In genomic region chr18:57754577-57755330, GRCh38 we compare ENCODE assay signal across 17 cellular contexts. TPM values are rescaled to one million over a fixed set of nuclear protein-coding genes. Genes with fewer than 3 reads are reported as not detected.
DNase-seq lines count a peak whose midpoint lies in the region; ATAC-seq and TF ChIP-seq lines count a peak whose summit lies in the region.
"Had no signal": no experiment of that assay in that cellular context is flagged by ENCODE, and none has a peak within 500 bp of the region (broad histone marks: within the 10 kb centered on the region; RNA-seq: fewer than 3 reads in every experiment).

No MANE protein-coding gene starts in this region.

- H3K4me3 ChIP-seq in CD8-positive, alpha-beta T cell (ENCODE audit: low read depth, low read length): no peak overlapping the region
- H3K4me3 ChIP-seq: stomach had no signal

- no peak overlapping the region for H3K27ac Mint-ChIP-seq in natural killer cell treated with Interleukin-12 subunit alpha and Interleukin-12 subunit beta and Interleukin-15 and Interleukin-18, amount 100 ng/mL, for 72 hours
- no peak overlapping the region for H3K27ac Mint-ChIP-seq in CD8-positive, alpha-beta T cell
- H3K27ac Mint-ChIP-seq: activated T-helper 1 cell treated with anti-CD3 and anti-CD28 coated beads, Interleukin-12 subunit alpha, Interleukin-12 subunit beta, Interleukin-2, Interleukin-4 antibody, amounts not matched to agents 30 ng/mL and 10 ng/mL and 1 ng/mL, durations not matched to agents 14 hours and 24 hours and 36 hours had no signal

- no peaks in the 10 kb centered on the region for H3K27me3 ChIP-seq in CD8-positive, alpha-beta T cell (ENCODE audit: insufficient read depth, low read length)
- H3K27me3 ChIP-seq: neutrophil, stomach had no signal

- no peak for TF ChIP-seq CTCF in CD8-positive, alpha-beta T cell (IDR thresholded peaks at IDR 0.05)

- DNase-seq in ACHN: peak; percentile 32
- peak in 2 of 3 experiments; percentile 29 to 80 for DNase-seq in NCI-H1417 (lab: John Stamatoyannopoulos, UW)
- DNase-seq in natural killer cell treated with Interleukin-12 subunit alpha and Interleukin-12 subunit beta and Interleukin-15 and Interleukin-18, amount 100 ng/mL, for 72 hours (ENCODE audit: low spot score): no peak
- no peak for DNase-seq in GF-D8 (lab: John Stamatoyannopoulos, UW)
- no peak for DNase-seq in DMS79 (lab: John Stamatoyannopoulos, UW)
- no peak for DNase-seq in CD8-positive, alpha-beta T cell
- DNase-seq: caudate nucleus; DMS53; IMR-90; kidney; RPMI8226; stimulated activated CD4-positive, alpha-beta T cell treated with anti-CD3 and anti-CD28 coated beads, Interleukin-1b, Interleukin-23, amount 100 ng/mL, for 48 hours; stomach had no signal

- intact Hi-C loops in CD8-positive, alpha-beta T cell (cut with DNase I, micrococcal nuclease): no loop called here

- H3K9me3 ChIP-seq in CD8-positive, alpha-beta T cell (ENCODE audit: low read length): no peaks in the 10 kb centered on the region
- H3K9me3 ChIP-seq: neutrophil, stomach had no signal

- H3K36me3 Mint-ChIP-seq in natural killer cell treated with Interleukin-12 subunit alpha and Interleukin-12 subunit beta and Interleukin-15 and Interleukin-18, amount 100 ng/mL, for 72 hours: no peaks in the 10 kb centered on the region
- H3K36me3 Mint-ChIP-seq in CD8-positive, alpha-beta T cell: no peaks in the 10 kb centered on the region

- no peaks in the 10 kb centered on the region for H3K9me3 Mint-ChIP-seq in natural killer cell treated with Interleukin-12 subunit alpha and Interleukin-12 subunit beta and Interleukin-15 and Interleukin-18, amount 100 ng/mL, for 72 hours
- no peaks in the 10 kb centered on the region for H3K9me3 Mint-ChIP-seq in CD8-positive, alpha-beta T cell
- H3K9me3 Mint-ChIP-seq: activated T-helper 1 cell treated with anti-CD3 and anti-CD28 coated beads, Interleukin-12 subunit alpha, Interleukin-12 subunit beta, Interleukin-2, Interleukin-4 antibody, amounts not matched to agents 30 ng/mL and 10 ng/mL and 1 ng/mL, durations not matched to agents 14 hours and 24 hours and 36 hours had no signal

- H3K4me3 Mint-ChIP-seq in natural killer cell treated with Interleukin-12 subunit alpha and Interleukin-12 subunit beta and Interleukin-15 and Interleukin-18, amount 100 ng/mL, for 72 hours: no peak overlapping the region
- no peak overlapping the region for H3K4me3 Mint-ChIP-seq in CD8-positive, alpha-beta T cell
- H3K4me3 Mint-ChIP-seq: activated T-helper 1 cell treated with anti-CD3 and anti-CD28 coated beads, Interleukin-12 subunit alpha, Interleukin-12 subunit beta, Interleukin-2, Interleukin-4 antibody, amounts not matched to agents 30 ng/mL and 10 ng/mL and 1 ng/mL, durations not matched to agents 14 hours and 24 hours and 36 hours had no signal

- H3K27me3 Mint-ChIP-seq in natural killer cell treated with Interleukin-12 subunit alpha and Interleukin-12 subunit beta and Interleukin-15 and Interleukin-18, amount 100 ng/mL, for 72 hours: no peaks in the 10 kb centered on the region
- H3K27me3 Mint-ChIP-seq in CD8-positive, alpha-beta T cell (ENCODE audit: low read depth): no peaks in the 10 kb centered on the region

- peaks cover 4 to 7% of the 10 kb centered on the region in 2 donors for H3K4me1 Mint-ChIP-seq in natural killer cell treated with Interleukin-12 subunit alpha and Interleukin-12 subunit beta and Interleukin-15 and Interleukin-18, amount 100 ng/mL, for 72 hours (ENCODE audit: low read depth in 2 of 2)
- H3K4me1 Mint-ChIP-seq in CD8-positive, alpha-beta T cell (ENCODE audit: low read depth): no peaks in the 10 kb centered on the region

- ATAC-seq in GM19438 (IDR thresholded peaks at IDR 0.05; ENCODE audit: low read depth, unreplicated experiment) (peak; percentile 90), HG02885 (IDR thresholded peaks at IDR 0.05; ENCODE audit: poor library complexity, unreplicated experiment) (peak; percentile 76)
- no peak for ATAC-seq in natural killer cell treated with Interleukin-12 subunit alpha and Interleukin-12 subunit beta and Interleukin-15 and Interleukin-18, amount 100 ng/mL, for 72 hours
- no peak for ATAC-seq in CD8-positive, alpha-beta T cell

- H3K4me1 ChIP-seq in CD8-positive, alpha-beta T cell (ENCODE audit: insufficient read depth, low read length): no peaks in the 10 kb centered on the region

- H3K27ac ChIP-seq in CD8-positive, alpha-beta T cell (ENCODE audit: low read depth, low read length): no peak overlapping the region
- H3K27ac ChIP-seq: neutrophil had no signal

- POLR2A ChIA-PET in CD8-positive, alpha-beta T cell (lab: Charles Lee): no interaction called here

- no peaks in the 10 kb centered on the region for H3K36me3 ChIP-seq in CD8-positive, alpha-beta T cell (ENCODE audit: insufficient read depth, low read length)
- H3K36me3 ChIP-seq: neutrophil had no signal

- CTCF ChIA-PET in CD8-positive, alpha-beta T cell (lab: Charles Lee): no interaction called here

- in situ Hi-C loops in ACHN (cut with HindIII; ENCODE audit: low pct_ligation_motif_present, low pct_unique_long_range_greater_than_20kb, low sequenced_read_pairs): no loop called here

RNA-seq across cellular contexts. Expression of gene ATP8B1, which starts 48.4 kb away (rescaled TPM):
- total RNA-seq in natural killer cell treated with Interleukin-12 subunit alpha and Interleukin-12 subunit beta and Interleukin-15 and Interleukin-18, amount 100 ng/mL, for 72 hours: not detected
- not detected for total RNA-seq in CD8-positive, alpha-beta T cell

Comparison
In these comparisons a context has a peak if more than half of its experiments do, and no peak if none do; other contexts are left out.
1. DNase-seq: peak in ACHN (single experiment) and NCI-H1417 (2 of 3); none in natural killer cell treated with Interleukin-12 subunit alpha and Interleukin-12 subunit beta and Interleukin-15 and Interleukin-18, amount 100 ng/mL, for 72 hours (single experiment), GF-D8 (single experiment), DMS79 (single experiment) and CD8-positive, alpha-beta T cell (0 of 7).
2. ATAC-seq: peak in GM19438 (single experiment) and HG02885 (single experiment); none in natural killer cell treated with Interleukin-12 subunit alpha and Interleukin-12 subunit beta and Interleukin-15 and Interleukin-18, amount 100 ng/mL, for 72 hours (0 of 2) and CD8-positive, alpha-beta T cell (single experiment).